ENCODE assay signal across 1 cellular context in the genomic region with DNA sequence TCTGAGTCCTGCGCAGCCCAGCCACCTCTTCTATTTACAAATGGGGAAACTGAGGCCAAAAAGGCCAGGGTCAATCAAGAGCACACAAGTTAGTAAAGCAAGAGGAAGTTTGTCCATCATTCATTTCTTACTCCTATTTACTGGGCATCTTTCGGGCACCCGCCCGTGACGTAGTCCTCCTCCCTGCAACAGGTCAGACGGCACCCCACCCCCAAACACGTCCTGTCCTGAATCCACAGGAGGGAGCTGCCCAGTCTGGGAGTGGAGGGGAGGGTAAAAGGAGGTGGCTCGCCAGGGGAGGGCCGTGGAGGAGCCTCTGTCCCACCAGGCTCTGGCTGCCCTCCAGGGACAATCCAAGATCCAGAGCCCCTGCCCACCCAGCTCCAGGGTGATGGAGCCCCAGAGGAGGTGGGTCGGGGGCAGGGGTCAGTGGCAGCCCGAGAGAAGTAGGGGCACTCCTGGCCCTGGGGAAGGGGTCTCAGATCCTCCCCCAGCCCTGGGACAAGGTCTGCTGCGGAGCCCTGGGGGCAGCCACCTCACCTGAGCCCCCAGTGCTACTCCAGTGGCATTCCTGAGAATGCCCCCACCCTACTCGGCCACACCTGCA.
TF ChIP-seq lines count a peak whose summit lies in the region.

No MANE protein-coding gene starts in this region.

TF ChIP-seq in H1, 55 proteins besides CTCF, POLR2A, EP300 and RAD21:
- no peak for TF ChIP-seq SIX5 (IDR thresholded peaks at IDR 0.05; ENCODE audit: low read depth, low read length)
TF ChIP-seq in H1: peak in this region for 0.
